In the genomic region with DNA sequence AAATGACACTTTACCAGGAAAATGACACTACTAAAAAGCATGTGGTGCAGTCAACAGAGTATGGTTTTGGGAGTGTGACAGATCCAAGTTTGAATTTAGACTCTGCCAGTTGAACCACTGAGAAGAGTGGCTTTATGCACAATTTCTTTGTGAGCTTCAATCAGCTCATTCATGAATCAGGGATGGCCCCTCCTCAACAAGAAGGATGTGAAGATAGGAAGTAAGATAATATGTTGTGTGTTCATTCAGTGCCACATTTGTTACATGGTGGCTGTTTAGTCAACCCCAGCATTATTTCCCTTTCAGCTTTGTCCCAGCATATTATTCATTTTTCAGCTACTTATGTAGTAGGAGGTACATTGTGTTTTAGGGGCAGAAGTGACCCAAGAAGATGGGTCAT, we compare ENCODE assay signal across 1 cellular context.
TF ChIP-seq lines count a peak whose summit lies in the region.

No MANE protein-coding gene starts in this region.

TF ChIP-seq in SK-N-SH treated with all-trans-retinoic acid at 6 μM for 48 hours, 23 proteins besides CTCF, POLR2A, EP300 and RAD21 (continued from another document):
- TF ChIP-seq, protein P1, sequence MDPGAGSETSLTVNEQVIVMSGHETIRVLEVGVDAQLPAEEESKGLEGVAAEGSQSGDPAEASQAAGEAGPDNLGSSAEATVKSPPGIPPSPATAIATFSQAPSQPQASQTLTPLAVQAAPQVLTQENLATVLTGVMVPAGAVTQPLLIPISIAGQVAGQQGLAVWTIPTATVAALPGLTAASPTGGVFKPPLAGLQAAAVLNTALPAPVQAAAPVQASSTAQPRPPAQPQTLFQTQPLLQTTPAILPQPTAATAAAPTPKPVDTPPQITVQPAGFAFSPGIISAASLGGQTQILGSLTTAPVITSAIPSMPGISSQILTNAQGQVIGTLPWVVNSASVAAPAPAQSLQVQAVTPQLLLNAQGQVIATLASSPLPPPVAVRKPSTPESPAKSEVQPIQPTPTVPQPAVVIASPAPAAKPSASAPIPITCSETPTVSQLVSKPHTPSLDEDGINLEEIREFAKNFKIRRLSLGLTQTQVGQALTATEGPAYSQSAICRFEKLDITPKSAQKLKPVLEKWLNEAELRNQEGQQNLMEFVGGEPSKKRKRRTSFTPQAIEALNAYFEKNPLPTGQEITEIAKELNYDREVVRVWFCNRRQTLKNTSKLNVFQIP (CRISPR knock-in tag; IDR thresholded peaks at IDR 0.05; ENCODE audit: borderline replicate concordance, low read depth), result no peak
- TF ChIP-seq ZFP3 (CRISPR knock-in tag; IDR thresholded peaks at IDR 0.05) (no peak), PPARA (CRISPR knock-in tag; IDR thresholded peaks at IDR 0.05; ENCODE audit: borderline replicate concordance) (no peak), GLIS3 (CRISPR knock-in tag; IDR thresholded peaks at IDR 0.05) (no peak), RARB (CRISPR knock-in tag; IDR thresholded peaks at IDR 0.05) (no peak), ZNF8 (CRISPR knock-in tag; IDR thresholded peaks at IDR 0.05) (no peak), CREB5 (CRISPR knock-in tag; IDR thresholded peaks at IDR 0.05; ENCODE audit: low read depth) (no peak), OSR1 (CRISPR knock-in tag; IDR thresholded peaks at IDR 0.05) (no peak), ARNTL (CRISPR knock-in tag; IDR thresholded peaks at IDR 0.05; ENCODE audit: borderline replicate concordance, low read depth) (no peak), ESRRG (CRISPR knock-in tag; IDR thresholded peaks at IDR 0.05) (no peak), TOX (CRISPR knock-in tag; IDR thresholded peaks at IDR 0.05; ENCODE audit: borderline replicate concordance) (no peak)
- TF ChIP-seq, protein P2, sequence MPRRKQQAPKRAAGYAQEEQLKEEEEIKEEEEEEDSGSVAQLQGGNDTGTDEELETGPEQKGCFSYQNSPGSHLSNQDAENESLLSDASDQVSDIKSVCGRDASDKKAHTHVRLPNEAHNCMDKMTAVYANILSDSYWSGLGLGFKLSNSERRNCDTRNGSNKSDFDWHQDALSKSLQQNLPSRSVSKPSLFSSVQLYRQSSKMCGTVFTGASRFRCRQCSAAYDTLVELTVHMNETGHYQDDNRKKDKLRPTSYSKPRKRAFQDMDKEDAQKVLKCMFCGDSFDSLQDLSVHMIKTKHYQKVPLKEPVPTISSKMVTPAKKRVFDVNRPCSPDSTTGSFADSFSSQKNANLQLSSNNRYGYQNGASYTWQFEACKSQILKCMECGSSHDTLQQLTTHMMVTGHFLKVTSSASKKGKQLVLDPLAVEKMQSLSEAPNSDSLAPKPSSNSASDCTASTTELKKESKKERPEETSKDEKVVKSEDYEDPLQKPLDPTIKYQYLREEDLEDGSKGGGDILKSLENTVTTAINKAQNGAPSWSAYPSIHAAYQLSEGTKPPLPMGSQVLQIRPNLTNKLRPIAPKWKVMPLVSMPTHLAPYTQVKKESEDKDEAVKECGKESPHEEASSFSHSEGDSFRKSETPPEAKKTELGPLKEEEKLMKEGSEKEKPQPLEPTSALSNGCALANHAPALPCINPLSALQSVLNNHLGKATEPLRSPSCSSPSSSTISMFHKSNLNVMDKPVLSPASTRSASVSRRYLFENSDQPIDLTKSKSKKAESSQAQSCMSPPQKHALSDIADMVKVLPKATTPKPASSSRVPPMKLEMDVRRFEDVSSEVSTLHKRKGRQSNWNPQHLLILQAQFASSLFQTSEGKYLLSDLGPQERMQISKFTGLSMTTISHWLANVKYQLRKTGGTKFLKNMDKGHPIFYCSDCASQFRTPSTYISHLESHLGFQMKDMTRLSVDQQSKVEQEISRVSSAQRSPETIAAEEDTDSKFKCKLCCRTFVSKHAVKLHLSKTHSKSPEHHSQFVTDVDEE (CRISPR knock-in tag; IDR thresholded peaks at IDR 0.05), result no peak
